In genomic region chr14:73761621-73762355, GRCh38 we compare ENCODE assay signal across 9 cellular contexts. TPM values are rescaled to one million over a fixed set of nuclear protein-coding genes. Genes with fewer than 3 reads are reported as not detected.
DNase-seq lines count a peak whose midpoint lies in the region; ATAC-seq and TF ChIP-seq lines count a peak whose summit lies in the region.
"Had no signal": no experiment of that assay in that cellular context is flagged by ENCODE, and none has a peak within 500 bp of the region (broad histone marks: within the 10 kb centered on the region; RNA-seq: fewer than 3 reads in every experiment).

No MANE protein-coding gene starts in this region.

- H3K4me1 Mint-ChIP-seq in T-helper 1 cell treated with Interleukin-12 subunit alpha and Interleukin-12 subunit beta and Interleukin-4 antibody, amounts not matched to agents 30 μg/mL and 1 μg/mL, for 36 hours (ENCODE audit: low read depth), result peaks cover 70% of the 10 kb centered on the region
- H3K4me1 Mint-ChIP-seq in stimulated activated naive CD8-positive, alpha-beta T cell treated with anti-CD3 and anti-CD28 coated beads, Interleukin-15, amount 100 ng/mL, for 72 hours, result peaks cover 87% of the 10 kb centered on the region

- no TSS peak for BruUV-seq in Panc1 (replicated peaks; lab: Mats Ljungman, UMichigan)

- H3K27ac ChIP-seq in Panc1 (ENCODE audit: low read length) (peak overlapping the region; percentile 98), hepatocyte (peak overlapping the region; percentile 99)

- intact Hi-C loops in Panc1 (cut with micrococcal nuclease; ENCODE audit: unreplicated experiment) (loop anchor here (10.0 kb wide), 1 partner anchor 63 kb away; no protein-coding TSS in a partner anchor), left colon (cut with DNase I, micrococcal nuclease) (no loop called here)

- no peaks in the 10 kb centered on the region for H3K27me3 ChIP-seq in Panc1 (ENCODE audit: control insufficient read depth, insufficient read depth, low read length)
- H3K27me3 ChIP-seq in hepatocyte, result no peaks in the 10 kb centered on the region

- no peaks in the 10 kb centered on the region for H3K9me3 Mint-ChIP-seq in T-helper 1 cell treated with Interleukin-12 subunit alpha and Interleukin-12 subunit beta and Interleukin-4 antibody, amounts not matched to agents 30 μg/mL and 1 μg/mL, for 36 hours
- H3K9me3 Mint-ChIP-seq in stimulated activated naive CD8-positive, alpha-beta T cell treated with anti-CD3 and anti-CD28 coated beads, Interleukin-15, amount 100 ng/mL, for 72 hours, result no peaks in the 10 kb centered on the region

- H3K4me3 Mint-ChIP-seq in T-helper 1 cell treated with Interleukin-12 subunit alpha and Interleukin-12 subunit beta and Interleukin-4 antibody, amounts not matched to agents 30 μg/mL and 1 μg/mL, for 36 hours, result peak overlapping the region; percentile 56
- H3K4me3 Mint-ChIP-seq in stimulated activated naive CD8-positive, alpha-beta T cell treated with anti-CD3 and anti-CD28 coated beads, Interleukin-15, amount 100 ng/mL, for 72 hours, result peak overlapping the region; percentile 83 to 89

- H4K20me1 ChIP-seq in hepatocyte (ENCODE audit: insufficient read depth, poor library complexity, severe bottlenecking), result peaks cover 32% of the 10 kb centered on the region

- H3K36me3 ChIP-seq in Panc1 (ENCODE audit: control insufficient read depth, insufficient read depth, low read length), result no peaks in the 10 kb centered on the region
- no peaks in the 10 kb centered on the region for H3K36me3 ChIP-seq in hepatocyte (replicated peaks; ENCODE audit: insufficient read depth, low read depth)

- CTCF ChIA-PET in Panc1 (lab: Charles Lee), result interaction anchor here (0.6 to 0.7 kb wide), 2 partner anchors 14 to 21 kb away, joined by 3 to 9 read pairs; no protein-coding TSS in a partner anchor

- no peak for TF ChIP-seq CTCF in Panc1 (IDR thresholded peaks at IDR 0.05)
- TF ChIP-seq CTCF in hepatocyte (IDR thresholded peaks at IDR 0.05; ENCODE audit: poor library complexity), result no peak

- WGBS in hepatocyte (ENCODE audit: low lambda C conversion rate, missing lambda C conversion rate), result 65% methylated on average over 2 of the region's 2 CpGs

- DNase-seq in T-helper 1 cell (no peak), Panc1 (ENCODE audit: low read depth, low spot score) (no peak), hepatocyte (ENCODE audit: low spot score) (no peak), SIG-M5 (lab: John Stamatoyannopoulos, UW) (no peak), hepatic stellate cell (ENCODE audit: low spot score) (no peak), left colon (no peak)
- DNase-seq in stimulated activated naive CD8-positive, alpha-beta T cell treated with anti-CD3 and anti-CD28 coated beads, Interleukin-15, amount 100 ng/mL, for 72 hours, result no peak

- ATAC-seq in Panc1 (no peak), left colon (no peak)
- ATAC-seq in stimulated activated naive CD8-positive, alpha-beta T cell treated with anti-CD3 and anti-CD28 coated beads, Interleukin-15, amount 100 ng/mL, for 72 hours, result no peak
- ATAC-seq: sciatic nerve had no signal

- H3K27ac Mint-ChIP-seq in T-helper 1 cell treated with Interleukin-12 subunit alpha and Interleukin-12 subunit beta and Interleukin-4 antibody, amounts not matched to agents 30 μg/mL and 1 μg/mL, for 36 hours, result peak overlapping the region; percentile 99
- H3K27ac Mint-ChIP-seq in stimulated activated naive CD8-positive, alpha-beta T cell treated with anti-CD3 and anti-CD28 coated beads, Interleukin-15, amount 100 ng/mL, for 72 hours, result peak overlapping the region; percentile 74 to 96

- no peaks in the 10 kb centered on the region for H3K9me2 ChIP-seq in hepatocyte (replicated peaks; ENCODE audit: insufficient read depth)

- H2AFZ ChIP-seq in hepatocyte, result no peak overlapping the region

- POLR2A ChIA-PET in Panc1 (lab: Charles Lee), result no interaction called here

- peaks cover 86% of the 10 kb centered on the region for H3K79me2 ChIP-seq in hepatocyte

- peaks cover 3% of the 10 kb centered on the region for H3K36me3 Mint-ChIP-seq in T-helper 1 cell treated with Interleukin-12 subunit alpha and Interleukin-12 subunit beta and Interleukin-4 antibody, amounts not matched to agents 30 μg/mL and 1 μg/mL, for 36 hours (ENCODE audit: low read depth)

- no peak overlapping the region for H3K4me2 ChIP-seq in hepatocyte

- H3K27me3 Mint-ChIP-seq in T-helper 1 cell treated with Interleukin-12 subunit alpha and Interleukin-12 subunit beta and Interleukin-4 antibody, amounts not matched to agents 30 μg/mL and 1 μg/mL, for 36 hours (ENCODE audit: low read depth), result no peaks in the 10 kb centered on the region
- H3K27me3 Mint-ChIP-seq in stimulated activated naive CD8-positive, alpha-beta T cell treated with anti-CD3 and anti-CD28 coated beads, Interleukin-15, amount 100 ng/mL, for 72 hours, result no peaks in the 10 kb centered on the region

- no peaks in the 10 kb centered on the region for H3K9me3 ChIP-seq in Panc1 (ENCODE audit: control insufficient read depth, insufficient read depth, low read depth, low read length)
- H3K9me3 ChIP-seq in hepatocyte (ENCODE audit: low read depth), result no peaks in the 10 kb centered on the region

- H3K4me1 ChIP-seq in Panc1 (ENCODE audit: control insufficient read depth, insufficient read depth, low read length) (peaks cover 65% of the 10 kb centered on the region), hepatocyte (ENCODE audit: insufficient read depth) (peaks cover 61% of the 10 kb centered on the region)

- in situ Hi-C loops in Panc1 (cut with HindIII; ENCODE audit: low pct_unique_long_range_greater_than_20kb, low sequenced_read_pairs), result no loop called here

- H3K4me3 ChIP-seq in Panc1 (ENCODE audit: low read depth in 2 of 2, low read length in 2 of 2) (no peak overlapping the region), hepatocyte (no peak overlapping the region)

RNA-seq across cellular contexts. Expression of gene PNMA1, which starts 47.6 kb away (rescaled TPM):
- total RNA-seq in Panc1 (2021; ENCODE audit: unreplicated experiment) (49.7 TPM), hepatocyte (23.0 and 27.3 TPM in 2 replicates), left colon (10 to 100 TPM; 15.3 to 47.1 TPM)
- polyA plus RNA-seq in Panc1 (2012; ENCODE audit: insufficient read length), result 45.4 TPM
- polyA plus RNA-seq in hepatocyte, result 41.2 and 45.7 TPM in 2 replicates
